Comparison of ENCODE assay signal across 8 cellular contexts in genomic region chr20:40962733-40963504, GRCh38.
DNase-seq lines count a peak whose midpoint lies in the region; ATAC-seq and TF ChIP-seq lines count a peak whose summit lies in the region.

No MANE protein-coding gene starts in this region.

- POLR2A ChIA-PET in GM10248 (lab: Yijun Ruan, JAX): no interaction called here

- peak; percentile 82 for DNase-seq in GM10248 (ENCODE audit: extremely low spot score)
- DNase-seq in NCI-H2227 (lab: John Stamatoyannopoulos, UW; ENCODE audit: unreplicated experiment): peak; percentile 83
- DNase-seq in activated CD4-positive, CD25-positive, alpha-beta regulatory T cell treated with anti-CD3 and anti-CD28 coated beads, Interleukin-2, amount 50 U/mL, for 72 hours: peak; percentile 76
- peak; percentile 69 for DNase-seq in cerebellar cortex (ENCODE audit: low spot score)
- peak; percentile 75 for DNase-seq in left lobe of liver (ENCODE audit: low spot score)
- DNase-seq in stimulated activated CD4-positive, alpha-beta T cell treated with anti-CD3 and anti-CD28 coated beads, Interleukin-4, amount 100 ng/mL, for 4 hours: peak; percentile 61 to 63

- ATAC-seq in HG02938 (IDR thresholded peaks at IDR 0.05; ENCODE audit: unreplicated experiment) (peak; percentile 86), left lobe of liver (peak; percentile 96), HG03378 (IDR thresholded peaks at IDR 0.05; ENCODE audit: unreplicated experiment) (no peak)

- peak; percentile 91 for TF ChIP-seq CTCF in GM10248 (IDR thresholded peaks at IDR 0.05; ENCODE audit: control extremely low read depth, extremely low read depth, low read depth, missing control alignments)

- CTCF ChIA-PET in GM10248 (lab: Yijun Ruan, JAX): interaction anchor here (0.6 to 9.2 kb wide), 64 partner anchors 10 to 1913 kb away, joined by 3 to 196 read pairs (median 4); partner anchors contain the start of gene LPIN3
